ENCODE assay signal across 8 cellular contexts in the genomic region with DNA sequence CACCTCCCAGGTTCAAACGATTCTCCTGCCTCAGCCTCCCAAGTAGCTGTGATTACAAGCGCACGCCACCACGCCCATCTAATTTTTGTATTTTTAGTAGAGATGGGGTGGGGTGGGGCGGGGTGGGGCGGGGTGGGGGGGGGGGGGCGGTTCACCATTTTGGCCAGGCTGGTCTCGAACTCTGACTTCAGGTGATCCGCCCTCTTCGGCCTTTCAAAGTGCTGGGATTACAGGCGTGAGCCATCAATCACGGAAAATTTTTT. TPM values are rescaled to one million over a fixed set of nuclear protein-coding genes. Genes with fewer than 3 reads are reported as not detected.
A peak's percentile ranks its signal among the peaks of the same experiment; 100 is the strongest.
DNase-seq lines count a peak whose midpoint lies in the region; ATAC-seq and TF ChIP-seq lines count a peak whose summit lies in the region.

No MANE protein-coding gene starts in this region.

- TF ChIP-seq CTCF in AG09309 (IDR thresholded peaks at IDR 0.05; ENCODE audit: control insufficient read depth, insufficient read depth, low read depth, low read length, missing control alignments) (no peak), LNCaP clone FGC (IDR thresholded peaks at IDR 0.05; ENCODE audit: control insufficient read depth, extremely low read depth, insufficient read depth) (no peak), dorsolateral prefrontal cortex (IDR thresholded peaks at IDR 0.05 in 54 of 56, conservative IDR thresholded peaks at IDR 0.05 in 2 of 56; ENCODE audit: low read depth in 1 of 56, partially characterized antibody in 56 of 56) (no peak)

- intact Hi-C loops in dorsolateral prefrontal cortex (cut with DNase I), result loop anchor here (2.0 to 10.0 kb wide), 3 partner anchors 37 to 191 kb away; a partner anchor contains a TSS
- intact Hi-C loops in naive thymus-derived CD4-positive, alpha-beta T cell (cut with micrococcal nuclease), result loop anchor here (1.0 to 5.0 kb wide), 18 partner anchors 8 to 1558 kb away; a partner anchor contains a TSS

- peaks cover 0 to 15% (median 5%) of the 10 kb centered on the region in 5 donors for H3K36me3 Mint-ChIP-seq in naive thymus-derived CD4-positive, alpha-beta T cell

- DNase-seq in AG09309 (ENCODE audit: low read depth) (no peak), LNCaP clone FGC (ENCODE audit: low read depth) (no peak), dorsolateral prefrontal cortex (peak in 1 of 10 donors; percentile 21), HCEC 1CT (no peak)
- DNase-seq in naive thymus-derived CD4-positive, alpha-beta T cell, result no peak

- H3K4me3 Mint-ChIP-seq in naive thymus-derived CD4-positive, alpha-beta T cell, result peak overlapping the region; percentile 83 to 99 (median 95)

- H3K27ac ChIP-seq in dorsolateral prefrontal cortex, result peak overlapping the region; percentile 46 to 95 (median 87)
- H3K27ac ChIP-seq in naive thymus-derived CD4-positive, alpha-beta T cell (ENCODE audit: low read depth, low read length), result peak overlapping the region; percentile 56

- peak overlapping the region; percentile 90 for H3K4me3 ChIP-seq in AG09309 (ENCODE audit: control insufficient read depth, low read depth, low read length)
- H3K4me3 ChIP-seq in LNCaP clone FGC (ENCODE audit: low read depth, low read length), result peak overlapping the region; percentile 99
- H3K4me3 ChIP-seq in dorsolateral prefrontal cortex, result peak overlapping the region; percentile 68 to 99 (median 91)
- H3K4me3 ChIP-seq in naive thymus-derived CD4-positive, alpha-beta T cell (ENCODE audit: low read length), result peak overlapping the region; percentile 96

- POLR2A ChIA-PET in naive thymus-derived CD4-positive, alpha-beta T cell (lab: Charles Lee), result interaction anchor here (0.7 to 2.9 kb wide), 9 partner anchors 68 to 1539 kb away, joined by 3 to 42 read pairs (median 4); a partner anchor contains a TSS

- H3K36me3 ChIP-seq in naive thymus-derived CD4-positive, alpha-beta T cell (ENCODE audit: control insufficient read depth in 2 of 3, insufficient read depth in 3 of 3, low read length in 3 of 3), result peaks cover 0 to 24% (median 0%) of the 10 kb centered on the region in 3 experiments

- peaks cover 0 to 10% (median 5%) of the 10 kb centered on the region in 5 donors for H3K27me3 Mint-ChIP-seq in naive thymus-derived CD4-positive, alpha-beta T cell

- no peaks in the 10 kb centered on the region for H3K27me3 ChIP-seq in dorsolateral prefrontal cortex
- no peaks in the 10 kb centered on the region for H3K27me3 ChIP-seq in naive thymus-derived CD4-positive, alpha-beta T cell (ENCODE audit: control insufficient read depth in 2 of 2, insufficient read depth in 2 of 2, low read length in 2 of 2)

- peaks cover 21 to 48% (median 37%) of the 10 kb centered on the region in 7 donors for H3K4me1 Mint-ChIP-seq in naive thymus-derived CD4-positive, alpha-beta T cell

- peaks cover 0 to 15% (median 0%) of the 10 kb centered on the region in 11 donors for H3K9me3 Mint-ChIP-seq in naive thymus-derived CD4-positive, alpha-beta T cell

- H3K27ac Mint-ChIP-seq in naive thymus-derived CD4-positive, alpha-beta T cell, result peak overlapping the region; percentile 93 to 100 (median 98)

- peaks cover 19 to 26% of the 10 kb centered on the region in 2 donors for H3K4me1 ChIP-seq in naive thymus-derived CD4-positive, alpha-beta T cell (ENCODE audit: control insufficient read depth in 2 of 2, insufficient read depth in 2 of 2, low read length in 2 of 2)

- CTCF ChIA-PET in naive thymus-derived CD4-positive, alpha-beta T cell (lab: Charles Lee), result interaction anchor here (1.0 kb wide), 1 partner anchor 67 kb away, joined by 7 read pairs; a partner anchor contains a TSS

- no peaks in the 10 kb centered on the region for H3K9me3 ChIP-seq in naive thymus-derived CD4-positive, alpha-beta T cell (ENCODE audit: control insufficient read depth in 2 of 3, low read length in 3 of 3)

- peak; percentile 40 for ATAC-seq in naive thymus-derived CD4-positive, alpha-beta T cell
- ATAC-seq in GM19328 (IDR thresholded peaks at IDR 0.05; ENCODE audit: unreplicated experiment) (no peak), GM21529 (IDR thresholded peaks at IDR 0.05; ENCODE audit: unreplicated experiment) (no peak), GM19463 (IDR thresholded peaks at IDR 0.05; ENCODE audit: unreplicated experiment) (no peak)

RNA-seq across cellular contexts. Expression of a gene that starts 0.5 kb away (rescaled TPM):
- 10 to 100 TPM; 24.5 to 54.3 (median 38.1) TPM for total RNA-seq in dorsolateral prefrontal cortex
- total RNA-seq in naive thymus-derived CD4-positive, alpha-beta T cell, result 10 to 100 TPM; 71.2 to 90.7 (median 81.4) TPM
- 10 to 100 TPM; 16.4 to 32.9 TPM for polyA plus RNA-seq in naive thymus-derived CD4-positive, alpha-beta T cell

RNA-seq across cellular contexts. Expression of a gene that starts 54.0 kb away (rescaled TPM):
- 10 to 100 TPM; 18.4 to 49.7 (median 30.3) TPM for total RNA-seq in dorsolateral prefrontal cortex
- 10 to 100 TPM; 28.1 to 81.0 (median 32.1) TPM for total RNA-seq in naive thymus-derived CD4-positive, alpha-beta T cell
- 100 to 1,000 TPM; 101 to 105 TPM for polyA plus RNA-seq in naive thymus-derived CD4-positive, alpha-beta T cell
